Comparison of ENCODE assay signal across 1 cellular context in the genomic region with DNA sequence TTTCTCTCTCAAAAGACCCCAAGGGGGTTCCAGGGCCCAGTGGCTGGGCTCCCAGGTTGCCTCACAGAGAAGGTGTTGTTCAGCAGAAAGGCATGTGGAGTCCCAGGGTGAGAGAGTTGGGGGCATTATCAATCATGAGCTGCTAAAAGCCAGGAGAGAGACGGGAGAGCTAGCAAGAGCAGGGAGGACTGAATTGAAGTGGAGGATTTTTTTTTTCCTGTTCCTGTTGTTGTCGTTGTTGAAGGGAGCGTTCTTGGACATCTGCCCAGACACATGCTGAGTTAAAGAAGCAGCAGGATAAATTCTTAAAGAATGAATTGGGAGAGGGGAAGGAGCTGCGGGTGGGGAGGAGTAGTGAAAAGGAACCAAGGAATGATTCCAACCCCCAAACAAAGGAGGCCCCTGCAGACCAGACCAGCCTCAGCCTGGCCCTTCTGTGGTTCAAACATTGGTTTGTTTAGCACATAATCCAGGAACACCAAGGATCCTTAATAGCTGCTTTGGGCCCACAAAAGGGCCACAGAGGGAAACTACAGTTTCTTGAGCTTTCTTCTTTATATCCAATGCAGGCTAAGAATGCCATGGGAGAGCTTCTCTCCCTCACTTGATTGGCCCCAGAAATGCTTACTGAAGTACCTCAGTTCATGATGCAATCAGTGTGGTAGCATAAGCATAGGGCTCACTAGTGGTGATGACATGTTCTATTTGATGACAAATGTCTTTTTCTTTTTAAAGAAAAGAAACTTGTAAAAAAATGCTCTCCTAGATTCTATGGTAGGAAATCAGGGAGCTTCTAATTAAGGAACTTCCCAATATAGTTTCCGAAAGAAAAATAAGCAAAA.
TF ChIP-seq lines count a peak whose summit lies in the region.

No MANE protein-coding gene starts in this region.

TF ChIP-seq in HEK293, 187 proteins besides CTCF, POLR2A, EP300 and RAD21 (continued from another document and continues in another):
- TF ChIP-seq, protein P1, sequence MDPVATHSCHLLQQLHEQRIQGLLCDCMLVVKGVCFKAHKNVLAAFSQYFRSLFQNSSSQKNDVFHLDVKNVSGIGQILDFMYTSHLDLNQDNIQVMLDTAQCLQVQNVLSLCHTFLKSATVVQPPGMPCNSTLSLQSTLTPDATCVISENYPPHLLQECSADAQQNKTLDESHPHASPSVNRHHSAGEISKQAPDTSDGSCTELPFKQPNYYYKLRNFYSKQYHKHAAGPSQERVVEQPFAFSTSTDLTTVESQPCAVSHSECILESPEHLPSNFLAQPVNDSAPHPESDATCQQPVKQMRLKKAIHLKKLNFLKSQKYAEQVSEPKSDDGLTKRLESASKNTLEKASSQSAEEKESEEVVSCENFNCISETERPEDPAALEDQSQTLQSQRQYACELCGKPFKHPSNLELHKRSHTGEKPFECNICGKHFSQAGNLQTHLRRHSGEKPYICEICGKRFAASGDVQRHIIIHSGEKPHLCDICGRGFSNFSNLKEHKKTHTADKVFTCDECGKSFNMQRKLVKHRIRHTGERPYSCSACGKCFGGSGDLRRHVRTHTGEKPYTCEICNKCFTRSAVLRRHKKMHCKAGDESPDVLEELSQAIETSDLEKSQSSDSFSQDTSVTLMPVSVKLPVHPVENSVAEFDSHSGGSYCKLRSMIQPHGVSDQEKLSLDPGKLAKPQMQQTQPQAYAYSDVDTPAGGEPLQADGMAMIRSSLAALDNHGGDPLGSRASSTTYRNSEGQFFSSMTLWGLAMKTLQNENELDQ (tag by site-specific recombination; IDR thresholded peaks at IDR 0.05; ENCODE audit: low read depth): no peak
- no peak for TF ChIP-seq ZNF510 (tag by site-specific recombination; IDR thresholded peaks at IDR 0.05; ENCODE audit: insufficient replicate concordance)
- no peak for TF ChIP-seq ZNF239 (tag by site-specific recombination; IDR thresholded peaks at IDR 0.05)
- TF ChIP-seq ZNF624 (tag by site-specific recombination; IDR thresholded peaks at IDR 0.05): no peak
- no peak for TF ChIP-seq MEIS1 (CRISPR knock-in tag; IDR thresholded peaks at IDR 0.05; ENCODE audit: borderline replicate concordance)
- TF ChIP-seq WT1 (tag by site-specific recombination; IDR thresholded peaks at IDR 0.05): 0 out of 2 replicates have a peak, but pooled peaks have one; percentile 23
- peak; percentile 34; the same call in 1 of the 2 replicates for TF ChIP-seq ZNF398 (tag by site-specific recombination; IDR thresholded peaks at IDR 0.05)
- no peak for TF ChIP-seq ZNF266 (tag by site-specific recombination; IDR thresholded peaks at IDR 0.05; ENCODE audit: low read depth)
- peak; percentile 87 for TF ChIP-seq ZNF692 (tag by site-specific recombination; IDR thresholded peaks at IDR 0.05)
- TF ChIP-seq HOXD13 (CRISPR knock-in tag; IDR thresholded peaks at IDR 0.05; ENCODE audit: borderline replicate concordance): no peak
- TF ChIP-seq, protein P2, sequence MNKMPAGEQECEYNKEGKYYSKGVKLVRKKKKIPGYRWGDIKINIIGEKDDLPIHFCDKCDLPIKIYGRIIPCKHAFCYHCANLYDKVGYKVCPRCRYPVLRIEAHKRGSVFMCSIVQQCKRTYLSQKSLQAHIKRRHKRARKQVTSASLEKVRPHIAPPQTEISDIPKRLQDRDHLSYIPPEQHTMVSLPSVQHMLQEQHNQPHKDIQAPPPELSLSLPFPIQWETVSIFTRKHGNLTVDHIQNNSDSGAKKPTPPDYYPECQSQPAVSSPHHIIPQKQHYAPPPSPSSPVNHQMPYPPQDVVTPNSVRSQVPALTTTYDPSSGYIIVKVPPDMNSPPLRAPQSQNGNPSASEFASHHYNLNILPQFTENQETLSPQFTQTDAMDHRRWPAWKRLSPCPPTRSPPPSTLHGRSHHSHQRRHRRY (tag by site-specific recombination; IDR thresholded peaks at IDR 0.05): no peak
- TF ChIP-seq YY2 (tag by site-specific recombination; IDR thresholded peaks at IDR 0.05): no peak
- TF ChIP-seq, protein P3, sequence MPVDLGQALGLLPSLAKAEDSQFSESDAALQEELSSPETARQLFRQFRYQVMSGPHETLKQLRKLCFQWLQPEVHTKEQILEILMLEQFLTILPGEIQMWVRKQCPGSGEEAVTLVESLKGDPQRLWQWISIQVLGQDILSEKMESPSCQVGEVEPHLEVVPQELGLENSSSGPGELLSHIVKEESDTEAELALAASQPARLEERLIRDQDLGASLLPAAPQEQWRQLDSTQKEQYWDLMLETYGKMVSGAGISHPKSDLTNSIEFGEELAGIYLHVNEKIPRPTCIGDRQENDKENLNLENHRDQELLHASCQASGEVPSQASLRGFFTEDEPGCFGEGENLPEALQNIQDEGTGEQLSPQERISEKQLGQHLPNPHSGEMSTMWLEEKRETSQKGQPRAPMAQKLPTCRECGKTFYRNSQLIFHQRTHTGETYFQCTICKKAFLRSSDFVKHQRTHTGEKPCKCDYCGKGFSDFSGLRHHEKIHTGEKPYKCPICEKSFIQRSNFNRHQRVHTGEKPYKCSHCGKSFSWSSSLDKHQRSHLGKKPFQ (tag by site-specific recombination; IDR thresholded peaks at IDR 0.05): 0 out of 2 replicates have a peak, but pooled peaks have one; percentile 51
- TF ChIP-seq, protein P4, sequence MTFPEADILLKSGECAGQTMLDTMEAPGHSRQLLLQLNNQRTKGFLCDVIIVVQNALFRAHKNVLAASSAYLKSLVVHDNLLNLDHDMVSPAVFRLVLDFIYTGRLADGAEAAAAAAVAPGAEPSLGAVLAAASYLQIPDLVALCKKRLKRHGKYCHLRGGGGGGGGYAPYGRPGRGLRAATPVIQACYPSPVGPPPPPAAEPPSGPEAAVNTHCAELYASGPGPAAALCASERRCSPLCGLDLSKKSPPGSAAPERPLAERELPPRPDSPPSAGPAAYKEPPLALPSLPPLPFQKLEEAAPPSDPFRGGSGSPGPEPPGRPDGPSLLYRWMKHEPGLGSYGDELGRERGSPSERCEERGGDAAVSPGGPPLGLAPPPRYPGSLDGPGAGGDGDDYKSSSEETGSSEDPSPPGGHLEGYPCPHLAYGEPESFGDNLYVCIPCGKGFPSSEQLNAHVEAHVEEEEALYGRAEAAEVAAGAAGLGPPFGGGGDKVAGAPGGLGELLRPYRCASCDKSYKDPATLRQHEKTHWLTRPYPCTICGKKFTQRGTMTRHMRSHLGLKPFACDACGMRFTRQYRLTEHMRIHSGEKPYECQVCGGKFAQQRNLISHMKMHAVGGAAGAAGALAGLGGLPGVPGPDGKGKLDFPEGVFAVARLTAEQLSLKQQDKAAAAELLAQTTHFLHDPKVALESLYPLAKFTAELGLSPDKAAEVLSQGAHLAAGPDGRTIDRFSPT (tag by site-specific recombination; IDR thresholded peaks at IDR 0.05): no peak
- no peak for TF ChIP-seq ZNF580 (tag by site-specific recombination; IDR thresholded peaks at IDR 0.05)
- TF ChIP-seq ZNF366 (tag by site-specific recombination; conservative IDR thresholded peaks at IDR 0.05): no peak
- TF ChIP-seq ZNF155 (tag by site-specific recombination; IDR thresholded peaks at IDR 0.05): no peak
- no peak for TF ChIP-seq SALL2 (tag by site-specific recombination; IDR thresholded peaks at IDR 0.05; ENCODE audit: borderline replicate concordance)
- TF ChIP-seq FEZF1 (tag by site-specific recombination; IDR thresholded peaks at IDR 0.05): no peak
- TF ChIP-seq ZNF558 (tag by site-specific recombination; IDR thresholded peaks at IDR 0.05): no peak
- no peak for TF ChIP-seq KLF1 (tag by site-specific recombination; IDR thresholded peaks at IDR 0.05)
- no peak for TF ChIP-seq SP2 (tag by site-specific recombination; IDR thresholded peaks at IDR 0.05)
- no peak for TF ChIP-seq ZNF10 (tag by site-specific recombination; IDR thresholded peaks at IDR 0.05)
- TF ChIP-seq GLIS2 (tag by site-specific recombination; IDR thresholded peaks at IDR 0.05): no peak
- TF ChIP-seq ZIC2 (tag by site-specific recombination; IDR thresholded peaks at IDR 0.05): peak; percentile 90
- TF ChIP-seq ZNF248 (tag by site-specific recombination; IDR thresholded peaks at IDR 0.05): no peak
- no peak for TF ChIP-seq ZSCAN5A (tag by site-specific recombination; IDR thresholded peaks at IDR 0.05)
- no peak for TF ChIP-seq ZNF148 (tag by site-specific recombination; IDR thresholded peaks at IDR 0.05; ENCODE audit: borderline replicate concordance)
- peak; percentile 31 for TF ChIP-seq ZNF335 (tag by site-specific recombination; conservative IDR thresholded peaks at IDR 0.05)
- no peak for TF ChIP-seq ZNF548 (tag by site-specific recombination; IDR thresholded peaks at IDR 0.05)
- no peak for TF ChIP-seq EGR2 (tag by site-specific recombination; IDR thresholded peaks at IDR 0.05; ENCODE audit: low read depth)
- TF ChIP-seq ZNF214 (tag by site-specific recombination; IDR thresholded peaks at IDR 0.05; ENCODE audit: borderline replicate concordance): no peak
- TF ChIP-seq, protein P5, sequence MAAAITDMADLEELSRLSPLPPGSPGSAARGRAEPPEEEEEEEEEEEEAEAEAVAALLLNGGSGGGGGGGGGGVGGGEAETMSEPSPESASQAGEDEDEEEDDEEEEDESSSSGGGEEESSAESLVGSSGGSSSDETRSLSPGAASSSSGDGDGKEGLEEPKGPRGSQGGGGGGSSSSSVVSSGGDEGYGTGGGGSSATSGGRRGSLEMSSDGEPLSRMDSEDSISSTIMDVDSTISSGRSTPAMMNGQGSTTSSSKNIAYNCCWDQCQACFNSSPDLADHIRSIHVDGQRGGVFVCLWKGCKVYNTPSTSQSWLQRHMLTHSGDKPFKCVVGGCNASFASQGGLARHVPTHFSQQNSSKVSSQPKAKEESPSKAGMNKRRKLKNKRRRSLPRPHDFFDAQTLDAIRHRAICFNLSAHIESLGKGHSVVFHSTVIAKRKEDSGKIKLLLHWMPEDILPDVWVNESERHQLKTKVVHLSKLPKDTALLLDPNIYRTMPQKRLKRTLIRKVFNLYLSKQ (tag by site-specific recombination; IDR thresholded peaks at IDR 0.05; ENCODE audit: borderline replicate concordance): no peak
